ENCODE assay signal across 18 cellular contexts in genomic region chr16:89174877-89175276, GRCh38. TPM values are rescaled to one million over a fixed set of nuclear protein-coding genes. Genes with fewer than 3 reads are reported as not detected.
DNase-seq lines count a peak whose midpoint lies in the region; TF ChIP-seq lines count a peak whose summit lies in the region.
"Had no signal": no experiment of that assay in that cellular context is flagged by ENCODE, and none has a peak within 500 bp of the region (broad histone marks: within the 10 kb centered on the region; RNA-seq: fewer than 3 reads in every experiment).

No MANE protein-coding gene starts in this region.

- no peak overlapping the region for H4K91ac ChIP-seq in H9 (ENCODE audit: insufficient read length, low read depth, low read length)

- no peak overlapping the region; the same call in 1 of the 2 replicates for H3K14ac ChIP-seq in H9 (ENCODE audit: insufficient read depth, low read length)

- no peaks in the 10 kb centered on the region for H4K20me1 ChIP-seq in H9 (ENCODE audit: control insufficient read depth, insufficient read depth, insufficient read length)

- H4K5ac ChIP-seq in H9 (ENCODE audit: insufficient read length, low read depth, low read length), result no peak overlapping the region

- H2BK120ac ChIP-seq in H9 (ENCODE audit: low read depth, low read length, poor library complexity, severe bottlenecking), result no peak overlapping the region

- H3K9me3 ChIP-seq in H9 (ENCODE audit: control insufficient read depth, low read depth, low read length) (no peaks in the 10 kb centered on the region), skeletal muscle satellite cell (replicated peaks; ENCODE audit: low read length) (no peaks in the 10 kb centered on the region)

- H4K8ac ChIP-seq in H9 (replicated peaks; ENCODE audit: insufficient read length, low read depth, low read length), result no peak overlapping the region

- no peaks in the 10 kb centered on the region for H3K36me3 ChIP-seq in skeletal muscle satellite cell (ENCODE audit: insufficient read depth, low read length)

- no peaks in the 10 kb centered on the region for H3K36me3 Mint-ChIP-seq in H9 (ENCODE audit: insufficient read depth in 1 of 3, low read depth in 3 of 3)

- H3K27ac ChIP-seq in H9 (ENCODE audit: insufficient read length, low read depth, low read length) (no peak overlapping the region), RWPE1 (peak overlapping the region; percentile 13; the same call in 1 of the 2 replicates)
- H3K27ac ChIP-seq: HL-60 had no signal

- WGBS in H9 (ENCODE audit: extremely low coverage, insufficient read length, low lambda C conversion rate), result no CpG with 5 or more reads among the region's 14 CpGs

- no peaks in the 10 kb centered on the region for H3K9me3 Mint-ChIP-seq in H9
- H3K9me3 Mint-ChIP-seq: CD4-positive, alpha-beta T cell had no signal

- no peak overlapping the region for H3K4me2 ChIP-seq in H9 (ENCODE audit: insufficient read depth, insufficient read length, low read length)
- peak overlapping the region; percentile 90 for H3K4me2 ChIP-seq in skeletal muscle satellite cell (ENCODE audit: low read length)

- H3K9ac ChIP-seq in H9 (ENCODE audit: extremely low read depth, insufficient read length, low read length) (no peak overlapping the region), skeletal muscle satellite cell (ENCODE audit: low read depth, low read length) (peak overlapping the region; percentile 85)

- H3K23ac ChIP-seq in H9 (ENCODE audit: insufficient read length, low read depth, low read length), result no peak overlapping the region

- H3K4me3 Mint-ChIP-seq in H9, result no peak overlapping the region
- H3K4me3 Mint-ChIP-seq: CD4-positive, alpha-beta T cell had no signal

- peaks cover 6% of the 10 kb centered on the region for H3K23me2 ChIP-seq in H9 (ENCODE audit: insufficient read length, low read depth, low read length, poor library complexity, severe bottlenecking)

- peak overlapping the region; percentile 25 for H3K18ac ChIP-seq in H9 (ENCODE audit: insufficient read length, low read depth, low read length)

- no peak overlapping the region for H3K27ac Mint-ChIP-seq in H9
- H3K27ac Mint-ChIP-seq: CD4-positive, alpha-beta T cell had no signal

- no peak overlapping the region for H2BK20ac ChIP-seq in H9 (ENCODE audit: low read depth, low read length, poor library complexity, severe bottlenecking)

- no peak overlapping the region for H3K56ac ChIP-seq in H9 (ENCODE audit: insufficient read length, low read depth, low read length)

- TF ChIP-seq CTCF in H9 (conservative IDR thresholded peaks at IDR 0.05) (no peak), RWPE1 (conservative IDR thresholded peaks at IDR 0.05; ENCODE audit: low read depth) (no peak)

- no peak overlapping the region for H2BK15ac ChIP-seq in H9 (ENCODE audit: low read depth, low read length)

- POLR2A ChIA-PET in RWPE1 (lab: Yijun Ruan, JAX; ENCODE audit: low non-redundant PET), result no interaction called here

- H2BK5ac ChIP-seq in H9 (ENCODE audit: insufficient read length, low read length), result no peak overlapping the region

- no peak overlapping the region for H3T11ph ChIP-seq in H9 (ENCODE audit: low read length)

- H3K79me1 ChIP-seq in H9 (ENCODE audit: insufficient read depth, low read depth, low read length, poor library complexity, severe bottlenecking), result no peaks in the 10 kb centered on the region

- no peaks in the 10 kb centered on the region for H3K27me3 ChIP-seq in H9 (ENCODE audit: insufficient read depth, low read length)
- no peaks in the 10 kb centered on the region for H3K27me3 ChIP-seq in skeletal muscle satellite cell (ENCODE audit: control insufficient read depth, insufficient read depth, low read length)

- H3K79me2 ChIP-seq in H9 (ENCODE audit: insufficient read depth, low read length), result no peaks in the 10 kb centered on the region

- peaks cover 18% of the 10 kb centered on the region for H3K27me3 Mint-ChIP-seq in H9 (ENCODE audit: low read depth)

- no peak overlapping the region for H2AFZ ChIP-seq in H9 (ENCODE audit: low read length)

- peaks cover 12 to 23% of the 10 kb centered on the region in 2 experiments for H3K4me1 Mint-ChIP-seq in H9

- H2AK5ac ChIP-seq in H9 (ENCODE audit: insufficient read length, low read length), result no peak overlapping the region

- peak overlapping the region; percentile 81 for H3K4me3 ChIP-seq in skeletal muscle satellite cell (ENCODE audit: low read length)
- H3K4me3 ChIP-seq: K562 had no signal

- CTCF ChIA-PET in RWPE1 (lab: Yijun Ruan, JAX), result no interaction called here

- H3K4me1 ChIP-seq in H9 (ENCODE audit: insufficient read depth, low read length), result no peaks in the 10 kb centered on the region
- H3K4me1 ChIP-seq in skeletal muscle satellite cell (ENCODE audit: control insufficient read depth, insufficient read depth, low read length), result peaks cover 45% of the 10 kb centered on the region

- H3K4ac ChIP-seq in H9 (ENCODE audit: low read depth, low read length), result no peak overlapping the region

- H2BK12ac ChIP-seq in H9 (ENCODE audit: insufficient read length, low read depth, low read length), result no peak overlapping the region

- DNase-seq in H9 (no peak), RWPE1 (ENCODE audit: low spot score) (no peak), myocyte (ENCODE audit: low read depth) (peak; percentile 98), SIG-M5 (lab: John Stamatoyannopoulos, UW) (no peak), UCSD-AML1 (lab: John Stamatoyannopoulos, UW; ENCODE audit: unreplicated experiment) (no peak), NCI-H1436 (lab: John Stamatoyannopoulos, UW) (no peak)
- DNase-seq: AML-193; Calu3; CD4-positive, alpha-beta T cell; DMS79; NCI-H1048; NCI-H146; NCI-H2081 treated with DMSO at 0.1 percent for 48 hours; NCI-H510A; Right ventricle myocardium superior had no signal

RNA-seq across cellular contexts. Expression of gene CDH15, which starts 3.3 kb away (rescaled TPM):
- total RNA-seq in H9 (2021) (0.18 and 0.28 TPM in 2 replicates), myocyte (251 and 418 TPM in 2 replicates)
- polyA plus RNA-seq in myocyte (2012), result 149 TPM
- 2.5 and 17.0 TPM in 2 replicates for total RNA-seq in skeletal muscle satellite cell (2012; rRNA removed)
- total RNA-seq: Calu3; CD4-positive, alpha-beta T cell; Right ventricle myocardium superior had no signal
- polyA plus RNA-seq: K562 had no signal

RNA-seq across cellular contexts. Expression of gene SLC22A31, which starts 25.5 kb away (rescaled TPM):
- 7.7 and 8.1 TPM in 2 replicates for total RNA-seq in H9 (2021)
- 0.10 TPM in 1 of 2 replicates, not detected in the other for total RNA-seq in myocyte
- 2.4 TPM for polyA plus RNA-seq in myocyte (2012)
- 0.76 and 1.7 TPM in 2 replicates for total RNA-seq in skeletal muscle satellite cell (2012; rRNA removed)
- total RNA-seq: Right ventricle myocardium superior had no signal

RNA-seq across cellular contexts. Expression of gene ZNF778, which starts 42.6 kb away (rescaled TPM):
- total RNA-seq in H9 (2021) (16.4 and 17.5 TPM in 2 replicates), myocyte (14.6 and 20.0 TPM in 2 replicates)
- 5.3 TPM for polyA plus RNA-seq in myocyte (2012)
- 7.9 and 10.7 TPM in 2 replicates for total RNA-seq in skeletal muscle satellite cell (2012; rRNA removed)

Comparison
In these comparisons a context has a peak if more than half of its experiments do, and no peak if none do; other contexts are left out.
1. RNA of gene CDH15, which starts 3.3 kb away (total RNA-seq): 251 to 418 TPM in myocyte; 0.18 to 0.28 TPM in H9; every median in the first group is over 100 times any median in the second.